1 cellular context compared by ENCODE assay signal in genomic region chr3:36957862-36958686, GRCh38.
TF ChIP-seq lines count a peak whose summit lies in the region.

No MANE protein-coding gene starts in this region.

TF ChIP-seq in K562, 482 proteins besides CTCF, POLR2A, EP300 and RAD21 (continued from another document and continues in another):
- TF ChIP-seq RREB1 (CRISPR knock-in tag; IDR thresholded peaks at IDR 0.05) (no peak), TAF9B (IDR thresholded peaks at IDR 0.05; ENCODE audit: partially characterized antibody) (peak; percentile 83), NCOA2 (IDR thresholded peaks at IDR 0.05; ENCODE audit: partially characterized antibody in 2 of 2) (peak; percentile 88 to 89), ZNF133 (CRISPR knock-in tag; IDR thresholded peaks at IDR 0.05) (no peak), PKNOX1 (IDR thresholded peaks at IDR 0.05) (peak; percentile 97), NR2C1 (IDR thresholded peaks at IDR 0.05) (0 out of 2 replicates have a peak, but pooled peaks have one; percentile 39), NR2C1 (tag; IDR thresholded peaks at IDR 0.05) (no peak; the same call in 1 of the 2 replicates), FOXA1 (IDR thresholded peaks at IDR 0.05; ENCODE audit: borderline replicate concordance) (no peak), SAP30 (IDR thresholded peaks at IDR 0.05; ENCODE audit: borderline replicate concordance, insufficient read depth, low read depth, low read length, poor library complexity, severe bottlenecking) (no peak), ZNF644 (tag; IDR thresholded peaks at IDR 0.05; ENCODE audit: low read depth) (peak; percentile 44), NR2C2 (CRISPR knock-in tag; IDR thresholded peaks at IDR 0.05) (no peak), NR2C2 (tag; IDR thresholded peaks at IDR 0.05) (peak; percentile 68), TEAD4 (IDR thresholded peaks at IDR 0.05; ENCODE audit: low read length) (peak; percentile 98), TEAD4 (CRISPR knock-in tag; IDR thresholded peaks at IDR 0.05; ENCODE audit: borderline replicate concordance) (no peak), JUND (IDR thresholded peaks at IDR 0.05; ENCODE audit: borderline replicate concordance, low read depth, low read length) (peak; percentile 100), JUND (tag; IDR thresholded peaks at IDR 0.05; ENCODE audit: borderline replicate concordance, low read depth, low read length) (peak; percentile 100), REST (CRISPR knock-in tag; IDR thresholded peaks at IDR 0.05; ENCODE audit: low read depth) (no peak), SREBF2 (CRISPR knock-in tag; IDR thresholded peaks at IDR 0.05) (no peak), FOXM1 (IDR thresholded peaks at IDR 0.05; ENCODE audit: low read depth) (peak; percentile 92), FOXM1 (CRISPR knock-in tag; IDR thresholded peaks at IDR 0.05; ENCODE audit: low read depth) (no peak), NCOA4 (IDR thresholded peaks at IDR 0.05; ENCODE audit: partially characterized antibody) (peak; percentile 76), PBX2 (CRISPR knock-in tag; IDR thresholded peaks at IDR 0.05; ENCODE audit: low read depth) (no peak), PBX2 (tag; conservative IDR thresholded peaks at IDR 0.05; ENCODE audit: low read depth) (peak; percentile 94), USF1 (CRISPR knock-in tag; IDR thresholded peaks at IDR 0.05) (no peak), SMARCC2 (IDR thresholded peaks at IDR 0.05; ENCODE audit: low read depth) (peak; percentile 100), RCOR1 (IDR thresholded peaks at IDR 0.05; ENCODE audit: borderline replicate concordance in 1 of 2, low read depth in 2 of 2, low read length in 2 of 2) (peak; percentile 80 to 98; a peak in 3 of 4 replicates), ZKSCAN1 (IDR thresholded peaks at IDR 0.05; ENCODE audit: low read depth, low read length) (0 out of 2 replicates have a peak, but pooled peaks have one; percentile 52), ZNF23 (CRISPR knock-in tag; IDR thresholded peaks at IDR 0.05) (no peak), ZNF699 (CRISPR knock-in tag; IDR thresholded peaks at IDR 0.05; ENCODE audit: insufficient replicate concordance) (no peak), ZNF583 (CRISPR knock-in tag; IDR thresholded peaks at IDR 0.05) (0 out of 2 replicates have a peak, but pooled peaks have one; percentile 61), ZNF592 (IDR thresholded peaks at IDR 0.05) (no peak), CXXC5 (CRISPR knock-in tag; IDR thresholded peaks at IDR 0.05) (peak; percentile 19; the same call in 1 of the 2 replicates), CSDE1 (IDR thresholded peaks at IDR 0.05) (peak in 1 of 2 experiments; percentile 73; a peak in 1 of 4 replicates), NEUROD1 (IDR thresholded peaks at IDR 0.05; ENCODE audit: borderline replicate concordance, low read depth, low read length, partially characterized antibody) (peak; percentile 91), TRIM28 (IDR thresholded peaks at IDR 0.05) (peak; percentile 76), TBL1XR1 (IDR thresholded peaks at IDR 0.05; ENCODE audit: low read length in 2 of 2) (peak; percentile 75 to 98; a peak in 3 of 4 replicates), SMAD1 (IDR thresholded peaks at IDR 0.05; ENCODE audit: low read depth, low read length, partially characterized antibody) (peak; percentile 74)
